In the genomic region with DNA sequence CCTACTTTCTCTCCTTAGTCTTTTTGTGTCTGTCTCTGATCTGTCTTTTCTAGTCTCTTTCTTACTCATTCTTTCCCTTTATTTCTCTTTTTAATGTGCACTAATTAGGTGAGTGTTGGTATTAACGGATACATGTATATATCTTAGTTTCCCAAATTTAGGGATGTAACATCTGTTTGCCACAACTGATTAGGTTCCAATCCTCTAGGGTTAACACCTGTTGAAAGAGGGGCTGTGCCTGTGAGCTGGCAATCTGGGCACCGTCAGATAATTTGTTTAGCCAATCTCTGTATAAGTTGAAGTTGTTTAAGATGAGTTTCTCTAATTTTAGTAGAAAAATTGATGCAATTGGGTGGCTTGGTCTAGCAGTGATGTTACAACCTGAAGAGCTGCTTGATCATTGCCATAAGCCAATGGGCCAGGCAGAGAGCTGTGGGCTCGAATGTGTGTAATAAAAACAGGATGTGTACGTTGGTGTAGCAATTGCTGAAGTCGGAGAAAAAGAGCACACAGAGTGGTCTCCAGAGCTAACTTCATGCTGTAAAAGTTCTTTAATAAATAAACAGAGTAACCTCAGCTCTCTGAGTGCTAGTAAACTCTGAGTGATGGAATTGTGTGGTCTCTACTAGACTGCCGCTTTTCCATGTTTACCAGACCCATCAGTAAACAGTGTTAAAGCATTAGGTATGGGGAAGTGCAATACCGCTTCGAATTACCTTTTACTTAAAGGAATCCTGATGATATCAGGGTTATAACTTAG, we compare ENCODE assay signal across 10 cellular contexts. TPM values are rescaled to one million over a fixed set of nuclear protein-coding genes. Genes with fewer than 3 reads are reported as not detected.
DNase-seq lines count a peak whose midpoint lies in the region; ATAC-seq, FAIRE-seq and TF ChIP-seq lines count a peak whose summit lies in the region.
"Had no signal": no experiment of that assay in that cellular context is flagged by ENCODE, and none has a peak within 500 bp of the region (broad histone marks: within the 10 kb centered on the region; RNA-seq: fewer than 3 reads in every experiment).

No MANE protein-coding gene starts in this region.

- DNase-seq in A549 (ENCODE audit: low read depth in 1 of 2, low spot score in 1 of 2) (peak in 1 of 2 experiments; percentile 17), HT-29 (ENCODE audit: low spot score) (peak; percentile 76), right lobe of liver (no peak), NCI-H226 (no peak), NCI-H2171 (lab: John Stamatoyannopoulos, UW) (no peak), SKM-1 treated with dmso at 0.1 percent for 144 hours (lab: John Stamatoyannopoulos, UW; ENCODE audit: unreplicated experiment) (no peak), NCI-H2081 (lab: John Stamatoyannopoulos, UW) (no peak)
- DNase-seq in activated CD8-positive, alpha-beta T cell treated with anti-CD3 and anti-CD28 coated beads for 36 hours = peak; percentile 55

- no peak overlapping the region for H3K4me3 ChIP-seq in A549
- H3K4me3 ChIP-seq in right lobe of liver = peak overlapping the region; percentile 45 to 57 (median 47)

- H3K4me1 Mint-ChIP-seq in activated CD8-positive, alpha-beta T cell treated with anti-CD3 and anti-CD28 coated beads for 36 hours (ENCODE audit: low read depth) = peaks cover 47% of the 10 kb centered on the region

- intact Hi-C loops in activated CD8-positive, alpha-beta T cell treated with anti-CD3 and anti-CD28 coated beads for 36 hours (cut with micrococcal nuclease) = no loop called here
- intact Hi-C loops in right lobe of liver (cut with DNase I) = no loop called here

- peaks cover 9% of the 10 kb centered on the region; the same call in 1 of the 3 replicates for H3K4me1 ChIP-seq in A549
- H3K4me1 ChIP-seq in right lobe of liver = peaks cover 0 to 13% (median 7%) of the 10 kb centered on the region in 4 donors

- H3K36me3 Mint-ChIP-seq in activated CD8-positive, alpha-beta T cell treated with anti-CD3 and anti-CD28 coated beads for 36 hours (ENCODE audit: low read depth) = no peaks in the 10 kb centered on the region

- no peaks in the 10 kb centered on the region for H3K27me3 Mint-ChIP-seq in activated CD8-positive, alpha-beta T cell treated with anti-CD3 and anti-CD28 coated beads for 36 hours

- CTCF ChIA-PET in A549 (lab: Yijun Ruan, JAX) = interaction anchor here (1.7 to 1.8 kb wide), 2 partner anchors 28 to 39 kb away, joined by 5 to 6 read pairs; no protein-coding TSS in a partner anchor
- CTCF ChIA-PET in activated CD8-positive, alpha-beta T cell treated with anti-CD3 and anti-CD28 coated beads for 36 hours (lab: Charles Lee) = interaction anchor here (0.9 to 7.0 kb wide), 7 partner anchors 10 to 245 kb away, joined by 3 to 39 read pairs (median 4); no protein-coding TSS in a partner anchor

- peak overlapping the region; percentile 55 for H3K4me2 ChIP-seq in A549

- POLR2A ChIA-PET in A549 (lab: Yijun Ruan, JAX) = no interaction called here
- POLR2A ChIA-PET in activated CD8-positive, alpha-beta T cell treated with anti-CD3 and anti-CD28 coated beads for 36 hours (lab: Charles Lee) = interaction anchor here (0.6 to 2.3 kb wide), 4 partner anchors 22 to 256 kb away, joined by 3 to 8 read pairs (median 6); partner anchors contain the start of genes CCT2 and CPSF6

- no peaks in the 10 kb centered on the region for H3K9me3 Mint-ChIP-seq in activated CD8-positive, alpha-beta T cell treated with anti-CD3 and anti-CD28 coated beads for 36 hours

- peak overlapping the region; percentile 87 for H3K27ac Mint-ChIP-seq in activated CD8-positive, alpha-beta T cell treated with anti-CD3 and anti-CD28 coated beads for 36 hours

- no peak for TF ChIP-seq RAD21 in A549 (conservative IDR thresholded peaks at IDR 0.05 in 1 of 2, IDR thresholded peaks at IDR 0.05 in 1 of 2)

- TF ChIP-seq CTCF in A549 (IDR thresholded peaks at IDR 0.05) = no peak
- no peak for TF ChIP-seq CTCF in activated CD8-positive, alpha-beta T cell treated with anti-CD3 and anti-CD28 coated beads for 36 hours (IDR thresholded peaks at IDR 0.05)
- no peak for TF ChIP-seq CTCF in right lobe of liver (IDR thresholded peaks at IDR 0.05)

- peak overlapping the region; percentile 75 for H3K4me3 Mint-ChIP-seq in activated CD8-positive, alpha-beta T cell treated with anti-CD3 and anti-CD28 coated beads for 36 hours

- no peak for FAIRE-seq in A549 (lab: Jason Lieb, UNC)

- H3K36me3 ChIP-seq in right lobe of liver = no peaks in the 10 kb centered on the region

- TF ChIP-seq POLR2A in A549 (IDR thresholded peaks at IDR 0.05; ENCODE audit: low read length) (no peak), right lobe of liver (IDR thresholded peaks at IDR 0.05) (no peak)

- H3K27me3 ChIP-seq in right lobe of liver = no peaks in the 10 kb centered on the region

- no peak for TF ChIP-seq EP300 in A549 (IDR thresholded peaks at IDR 0.05)

- peak in 1 of 2 experiments; percentile 55; a peak in 3 of 6 replicates for ATAC-seq in A549
- peak; percentile 63 for ATAC-seq in activated CD8-positive, alpha-beta T cell treated with anti-CD3 and anti-CD28 coated beads for 36 hours
- ATAC-seq in right lobe of liver = peak in 1 of 4 donors; percentile 23

- no peaks in the 10 kb centered on the region for H3K9me3 ChIP-seq in A549
- H3K9me3 ChIP-seq in right lobe of liver = no peaks in the 10 kb centered on the region

- WGBS in A549 (ENCODE audit: missing lambda C conversion rate) = 35% methylated on average over 8 of the region's 8 CpGs
- WGBS in right lobe of liver (ENCODE audit: insufficient coverage, low coverage, low lambda C conversion rate, missing lambda C conversion rate) = 27% methylated on average over 8 of the region's 8 CpGs

- H3K27ac ChIP-seq in A549 (no peak overlapping the region), right lobe of liver (peak overlapping the region; percentile 81 to 82 (median 81))

TF ChIP-seq in A549, 52 proteins besides CTCF, POLR2A, EP300 and RAD21:
- TF ChIP-seq ESRRA (IDR thresholded peaks at IDR 0.05; ENCODE audit: borderline replicate concordance, low read length) (no peak), HEYL (CRISPR knock-in tag; IDR thresholded peaks at IDR 0.05) (no peak), RCOR1 (IDR thresholded peaks at IDR 0.05; ENCODE audit: low read depth, low read length) (no peak), POLR2AphosphoS2 (conservative IDR thresholded peaks at IDR 0.05; ENCODE audit: low read length) (no peak), MAFK (IDR thresholded peaks at IDR 0.05; ENCODE audit: partially characterized antibody) (no peak), ZSCAN20 (CRISPR knock-in tag; IDR thresholded peaks at IDR 0.05) (no peak), CHD4 (IDR thresholded peaks at IDR 0.05; ENCODE audit: borderline replicate concordance) (no peak), ZC3H11A (IDR thresholded peaks at IDR 0.05) (no peak), E2F6 (IDR thresholded peaks at IDR 0.05; ENCODE audit: borderline replicate concordance, low read depth) (no peak), FOSB (CRISPR knock-in tag; IDR thresholded peaks at IDR 0.05) (no peak), MAZ (IDR thresholded peaks at IDR 0.05; ENCODE audit: borderline replicate concordance, low read depth, low read length) (no peak)

RNA-seq across cellular contexts. Expression of gene LYZ, which starts 18.3 kb away (rescaled TPM):
- polyA plus RNA-seq in A549 (2011; rRNA removed) = 0.12 TPM in 2 replicates
- polyA plus RNA-seq in A549 (2012; cell fraction: cytosol; rRNA removed) = not detected in 2 replicates
- not detected in 2 replicates for polyA plus RNA-seq in A549 (2012; cell fraction: nucleus; rRNA removed)
- polyA plus RNA-seq in A549 (2017; fragmentation: RNase III; extraction: RNeasy Plus Mini Kit Qiagen cat#74134 plus additional on column Dnase treatment) = not detected in 3 replicates
- 1.1 TPM in 1 of 2 replicates, not detected in the other for polyA minus RNA-seq in A549 (2011; rRNA and poly(A)+ RNA removed)
- 1,236 and 1,299 TPM in 2 replicates for total RNA-seq in HT-29 (2014; rRNA removed; shearing (Covaris generic))
- total RNA-seq in activated CD8-positive, alpha-beta T cell treated with anti-CD3 and anti-CD28 coated beads for 36 hours = not detected
- 10 to 100 TPM in 5 of 6 experiments, 1 to 10 TPM in 1; 3.5 to 69.9 (median 18.8) TPM for total RNA-seq in right lobe of liver
- total RNA-seq: lung microvascular endothelial cell had no signal
- polyA plus RNA-seq: BJ had no signal

RNA-seq across cellular contexts. Expression of gene YEATS4, which starts 29.7 kb away (rescaled TPM):
- polyA plus RNA-seq in A549 (2011; rRNA removed) = 43.4 and 70.1 TPM in 2 replicates
- 40.0 and 44.4 TPM in 2 replicates for polyA plus RNA-seq in A549 (2012; cell fraction: cytosol; rRNA removed)
- polyA plus RNA-seq in A549 (2012; cell fraction: nucleus; rRNA removed) = 41.4 and 92.6 TPM in 2 replicates
- 40.6 to 42.2 TPM (median 41.7 TPM) in 3 replicates for polyA plus RNA-seq in A549 (2017; fragmentation: RNase III; extraction: RNeasy Plus Mini Kit Qiagen cat#74134 plus additional on column Dnase treatment)
- 9.3 and 12.9 TPM in 2 replicates for polyA minus RNA-seq in A549 (2011; rRNA and poly(A)+ RNA removed)
- total RNA-seq in HT-29 (2014; rRNA removed; shearing (Covaris generic)) = 34.1 and 40.0 TPM in 2 replicates
- 10 to 100 TPM; 54.0 to 60.9 TPM for total RNA-seq in activated CD8-positive, alpha-beta T cell treated with anti-CD3 and anti-CD28 coated beads for 36 hours
- total RNA-seq in right lobe of liver = 10 to 100 TPM in 2 of 6 experiments, 1 to 10 TPM in 4; 2.9 to 17.3 (median 5.8) TPM

Comparison
In these comparisons a context has a peak if more than half of its experiments do, and no peak if none do; other contexts are left out.
1. DNase-seq: peak in HT-29 (single experiment) and activated CD8-positive, alpha-beta T cell treated with anti-CD3 and anti-CD28 coated beads for 36 hours (single experiment); none in right lobe of liver (0 of 3), NCI-H226 (single experiment), NCI-H2171 (single experiment), SKM-1 treated with dmso at 0.1 percent for 144 hours (single experiment) and NCI-H2081 (0 of 2).
2. H3K27ac ChIP-seq: peak in right lobe of liver (3 of 3); none in A549 (0 of 2).
3. RNA of gene LYZ, which starts 18.3 kb away (total RNA-seq): 1,236 to 1,299 TPM in HT-29; 3.5 to 69.9 TPM in right lobe of liver and not detected in activated CD8-positive, alpha-beta T cell treated with anti-CD3 and anti-CD28 coated beads for 36 hours; every median in the first group is over 10 times any median in the second.